In the genomic region with DNA sequence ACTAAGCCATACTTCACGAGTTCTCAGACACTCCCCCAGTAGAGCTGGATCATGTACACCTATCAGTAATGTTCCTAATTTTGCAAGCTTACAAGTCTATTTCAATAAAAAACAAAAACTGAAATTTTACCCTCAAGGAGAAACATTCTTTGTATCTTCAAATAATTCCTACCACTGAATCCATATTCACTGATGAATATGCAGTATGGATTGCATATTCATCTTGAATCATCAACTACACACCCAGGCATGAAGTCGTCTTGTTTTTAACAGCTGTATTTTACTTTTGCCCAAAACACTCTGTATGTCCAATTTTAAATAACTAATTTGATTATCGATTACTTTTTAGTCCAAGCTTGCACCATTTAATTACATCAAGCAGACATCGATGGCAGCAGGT, we compare ENCODE assay signal across 17 cellular contexts.
"Had no signal": no experiment of that assay in that cellular context is flagged by ENCODE, and none has a peak within 500 bp of the region (broad histone marks: within the 10 kb centered on the region; RNA-seq: fewer than 3 reads in every experiment).

No MANE protein-coding gene starts in this region.

- ATAC-seq: activated T-helper 17 cell treated with anti-CD3 and anti-CD28 coated beads, Interleukin-2, amount 50 U/mL, for 72 hours had no signal

- H3K27ac ChIP-seq: left ventricle myocardium inferior, right atrium auricular region, skin epidermis, suprapubic skin, vagina, WERI-Rb-1 had no signal

- H3K9me3 ChIP-seq: esophagus squamous epithelium, left ventricle myocardium inferior, right atrium auricular region, suprapubic skin, transverse colon, vagina had no signal

- DNase-seq: activated CD4-positive, alpha-beta T cell treated with anti-CD3 and anti-CD28 coated beads for 1 hour; activated CD4-positive, alpha-beta T cell treated with anti-CD3 and anti-CD28 coated beads, Interleukin-2, amount 50 U/mL, for 48 hours; activated naive CD4-positive, alpha-beta T cell; activated T-cell treated with anti-CD3 and anti-CD28 coated beads for 4 hours; anterior cingulate cortex; effector CD8-positive, alpha-beta T cell; esophagus squamous epithelium; glutamatergic neuron; hypothalamus; left ventricle myocardium inferior; WERI-Rb-1 had no signal

- H3K36me3 ChIP-seq: WERI-Rb-1 had no signal

- H3K27me3 ChIP-seq: esophagus squamous epithelium, right atrium auricular region, suprapubic skin, transverse colon, vagina had no signal

- H3K4me3 ChIP-seq: esophagus squamous epithelium, left ventricle myocardium inferior, right atrium auricular region, skin epidermis, suprapubic skin, transverse colon, vagina had no signal
